In the genomic region with DNA sequence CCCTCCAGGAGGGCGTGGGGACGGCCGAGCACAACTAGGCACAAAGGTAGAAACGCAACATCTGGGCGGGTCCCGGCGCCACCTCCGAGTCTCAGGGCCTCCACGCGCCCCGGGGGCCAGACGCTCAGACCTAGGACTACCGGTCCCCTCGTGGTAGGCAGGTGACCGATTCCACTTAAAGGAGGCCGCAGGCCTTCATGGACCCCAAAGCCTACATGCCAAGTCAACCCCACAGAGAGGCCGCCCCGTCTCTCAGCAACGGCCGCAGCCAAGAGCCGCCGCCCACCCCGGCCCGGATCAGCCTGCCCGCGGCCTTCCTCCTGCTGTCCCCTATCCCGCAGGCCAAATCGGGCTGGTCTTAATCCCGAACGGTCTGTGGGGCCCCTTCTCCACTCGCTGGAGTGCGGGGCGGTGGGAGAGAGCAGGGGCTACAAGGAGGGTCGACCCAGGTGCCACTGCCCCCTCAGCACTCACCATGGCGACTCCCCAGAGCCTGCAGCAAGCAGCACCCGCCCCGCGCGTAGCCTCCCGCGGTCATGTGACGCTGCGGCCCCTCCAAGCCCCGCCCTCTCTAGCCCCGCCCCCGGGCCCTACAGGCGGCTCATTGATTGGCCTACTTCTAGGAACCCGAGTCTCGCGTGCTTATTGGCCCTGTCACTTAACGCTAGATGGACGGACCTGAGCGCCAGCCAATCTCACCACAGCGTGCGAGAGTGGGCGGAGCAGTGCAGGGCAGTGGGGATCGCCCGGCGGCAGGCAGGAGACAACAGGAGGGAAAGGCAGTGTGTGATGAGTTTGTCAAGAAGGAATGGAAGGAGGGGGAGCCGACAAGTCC, we compare ENCODE assay signal across 8 cellular contexts. TPM values are rescaled to one million over a fixed set of nuclear protein-coding genes. Genes with fewer than 3 reads are reported as not detected.
DNase-seq lines count a peak whose midpoint lies in the region; ATAC-seq and TF ChIP-seq lines count a peak whose summit lies in the region.

Gene VPS35, minus strand, starts transcription at position 522 of the 835 bp plus-strand sequence. Its CDS starts 45 bp downstream, at position 477.

- no peaks in the 10 kb centered on the region for H3K36me3 Mint-ChIP-seq in T-helper 17 cell (ENCODE audit: low read depth)

- H3K4me1 Mint-ChIP-seq in T-helper 17 cell = peaks cover 24% of the 10 kb centered on the region

- intact Hi-C loops in vagina (cut with DNase I) = loop anchor here (5.0 kb wide), 1 partner anchor 143 kb away; the partner anchor contains the start of gene C16orf87

- no peak within 1 kb of the TSS for H3K27ac Mint-ChIP-seq in T-helper 17 cell

- peak; percentile 84 for ATAC-seq in HG02885 (IDR thresholded peaks at IDR 0.05; ENCODE audit: poor library complexity, unreplicated experiment)
- ATAC-seq in T-helper 17 cell = peak; percentile 91

- H3K36me3 ChIP-seq in right atrium auricular region (no peaks in the 10 kb centered on the region), vagina (no peaks in the 10 kb centered on the region)

- no peaks in the 10 kb centered on the region for H3K27me3 Mint-ChIP-seq in T-helper 17 cell

- TF ChIP-seq POLR2A in GM15510 (IDR thresholded peaks at IDR 0.05; ENCODE audit: borderline replicate concordance, extremely low read depth, insufficient read length) = peak; percentile 50
- TF ChIP-seq POLR2A in vagina (IDR thresholded peaks at IDR 0.05) = peak in 1 of 2 donors; percentile 73

- H3K27me3 ChIP-seq in right atrium auricular region = no peaks in the 10 kb centered on the region
- H3K27me3 ChIP-seq in vagina = no peaks in the 10 kb centered on the region

- no peaks in the 10 kb centered on the region for H3K9me3 ChIP-seq in T-helper 17 cell (ENCODE audit: control insufficient read depth, low read length, poor library complexity, severe bottlenecking)
- no peaks in the 10 kb centered on the region for H3K9me3 ChIP-seq in right atrium auricular region
- no peaks in the 10 kb centered on the region for H3K9me3 ChIP-seq in vagina

- H3K27ac ChIP-seq in angular gyrus (ENCODE audit: low read depth, low read length) (peak within 1 kb of the TSS; percentile 100), right atrium auricular region (peak within 1 kb of the TSS; percentile 91 to 94), vagina (peak within 1 kb of the TSS; percentile 96)

- H3K4me3 ChIP-seq in right atrium auricular region = peak within 1 kb of the TSS; percentile 73 to 83
- H3K4me3 ChIP-seq in vagina = peak within 1 kb of the TSS; percentile 87 to 99

- DNase-seq in NCI-H1694 (lab: John Stamatoyannopoulos, UW) (peak; percentile 94), T-helper 17 cell (peak; percentile 99 to 100 (median 99)), right atrium auricular region (ENCODE audit: low spot score) (peak; percentile 100), pulmonary artery endothelial cell (ENCODE audit: low read depth, low spot score) (peak; percentile 97), vagina (ENCODE audit: extremely low spot score in 2 of 2) (peak; percentile 100)

- TF ChIP-seq CTCF in right atrium auricular region (IDR thresholded peaks at IDR 0.05) (no peak), vagina (IDR thresholded peaks at IDR 0.05) (no peak)

- H3K4me3 Mint-ChIP-seq in T-helper 17 cell = no peak within 1 kb of the TSS

- H3K4me1 ChIP-seq in right atrium auricular region = peaks cover 0 to 44% of the 10 kb centered on the region in 2 donors
- H3K4me1 ChIP-seq in vagina = peaks cover 58% of the 10 kb centered on the region

RNA-seq across cellular contexts. Expression of gene VPS35, which starts in this region (rescaled TPM):
- total RNA-seq in T-helper 17 cell (10 to 100 TPM; 37.6 to 43.7 TPM), right atrium auricular region (10 to 100 TPM; 43.3 to 60.5 TPM), pulmonary artery endothelial cell (72.3 and 124 TPM in 2 replicates), vagina (63.3 TPM)

Comparison
In these comparisons a context has a peak if more than half of its experiments do, and no peak if none do; other contexts are left out.
1. Peak in every context shown above with its lines: DNase-seq, ATAC-seq, H3K4me3 ChIP-seq and H3K27ac ChIP-seq.